9 cellular contexts compared by ENCODE assay signal in genomic region chr10:73401636-73402035, GRCh38. TPM values are rescaled to one million over a fixed set of nuclear protein-coding genes. Genes with fewer than 3 reads are reported as not detected.
"Had no signal": no experiment of that assay in that cellular context is flagged by ENCODE, and none has a peak within 500 bp of the region (broad histone marks: within the 10 kb centered on the region; RNA-seq: fewer than 3 reads in every experiment).

No MANE protein-coding gene starts in this region.

- DNase-seq: IMR-90, KBM-7, KG1 had no signal

- FAIRE-seq: HTR-8/SVneo, K562 had no signal

- H3K4me3 ChIP-seq: K562 had no signal

- ATAC-seq: K562 had no signal

- H3K27me3 Mint-ChIP-seq: IgD-negative memory B cell had no signal

- H3K36me3 Mint-ChIP-seq: IgD-negative memory B cell had no signal

- H3K4me3 Mint-ChIP-seq: IgD-negative memory B cell had no signal

- H3K9ac ChIP-seq: KMS-11 had no signal

- H3K9me3 Mint-ChIP-seq: IgD-negative memory B cell had no signal

- H3K4me2 ChIP-seq: KMS-11 had no signal

- H3K27ac ChIP-seq: HL-60, KMS-11 had no signal

RNA-seq across cellular contexts. Expression of gene CFAP70, which starts 43.0 kb away (rescaled TPM):
- total RNA-seq: HT-29 had no signal
